8 cellular contexts compared by ENCODE assay signal in genomic region chr18:74951165-74951760, GRCh38.
DNase-seq lines count a peak whose midpoint lies in the region; ATAC-seq and TF ChIP-seq lines count a peak whose summit lies in the region.

No MANE protein-coding gene starts in this region.

- TF ChIP-seq POLR2A in breast epithelium (IDR thresholded peaks at IDR 0.05), result no peak

- peaks cover 24% of the 10 kb centered on the region for H3K4me1 Mint-ChIP-seq in activated CD4-positive, alpha-beta memory T cell treated with anti-CD3 and anti-CD28 coated beads for 36 hours (ENCODE audit: low read depth)
- H3K4me1 Mint-ChIP-seq in activated CD4-positive, alpha-beta memory T cell treated with anti-CD3 and anti-CD28 coated beads, Interleukin-2, amount 10 ng/mL, durations not matched to agents 7 days and 5 days, result peaks cover 20% of the 10 kb centered on the region

- H3K4me1 ChIP-seq in breast epithelium (no peaks in the 10 kb centered on the region), muscle layer of duodenum (ENCODE audit: control insufficient read depth in 1 of 2, insufficient read depth in 2 of 2, low read length in 2 of 2) (peaks cover 9 to 14% of the 10 kb centered on the region in 2 donors)

- H3K27ac ChIP-seq in breast epithelium (no peak overlapping the region), muscle layer of duodenum (ENCODE audit: low read length) (peak overlapping the region; percentile 54)

- CTCF ChIA-PET in activated CD4-positive, alpha-beta memory T cell treated with anti-CD3 and anti-CD28 coated beads for 36 hours (lab: Charles Lee), result interaction anchor here (0.6 to 0.8 kb wide), 2 partner anchors 232 to 400 kb away, joined by 3 to 4 read pairs; no protein-coding TSS in a partner anchor
- CTCF ChIA-PET in activated CD4-positive, alpha-beta memory T cell treated with anti-CD3 and anti-CD28 coated beads, Interleukin-2, amount 10 ng/mL, durations not matched to agents 7 days and 5 days (lab: Charles Lee), result interaction anchor here (0.9 kb wide), 1 partner anchor 527 kb away, joined by 3 read pairs; no protein-coding TSS in a partner anchor

- peak; percentile 74 for ATAC-seq in HG03460 (IDR thresholded peaks at IDR 0.05; ENCODE audit: unreplicated experiment)
- ATAC-seq in HG02840 (IDR thresholded peaks at IDR 0.05; ENCODE audit: low FRiP score, unreplicated experiment), result no peak

- no peak for TF ChIP-seq CTCF in breast epithelium (IDR thresholded peaks at IDR 0.05)

- peak overlapping the region; percentile 1 for H3K27ac Mint-ChIP-seq in activated CD4-positive, alpha-beta memory T cell treated with anti-CD3 and anti-CD28 coated beads for 36 hours
- H3K27ac Mint-ChIP-seq in activated CD4-positive, alpha-beta memory T cell treated with anti-CD3 and anti-CD28 coated beads, Interleukin-2, amount 10 ng/mL, durations not matched to agents 7 days and 5 days, result no peak overlapping the region

- no peaks in the 10 kb centered on the region for H3K27me3 Mint-ChIP-seq in activated CD4-positive, alpha-beta memory T cell treated with anti-CD3 and anti-CD28 coated beads for 36 hours
- no peaks in the 10 kb centered on the region for H3K27me3 Mint-ChIP-seq in activated CD4-positive, alpha-beta memory T cell treated with anti-CD3 and anti-CD28 coated beads, Interleukin-2, amount 10 ng/mL, durations not matched to agents 7 days and 5 days

- H3K9me3 ChIP-seq in breast epithelium (no peaks in the 10 kb centered on the region), muscle layer of duodenum (ENCODE audit: control insufficient read depth in 1 of 2, low read length in 2 of 2) (no peaks in the 10 kb centered on the region)

- H3K4me3 Mint-ChIP-seq in activated CD4-positive, alpha-beta memory T cell treated with anti-CD3 and anti-CD28 coated beads for 36 hours, result no peak overlapping the region
- no peak overlapping the region for H3K4me3 Mint-ChIP-seq in activated CD4-positive, alpha-beta memory T cell treated with anti-CD3 and anti-CD28 coated beads, Interleukin-2, amount 10 ng/mL, durations not matched to agents 7 days and 5 days

- intact Hi-C loops in activated CD4-positive, alpha-beta memory T cell treated with anti-CD3 and anti-CD28 coated beads for 36 hours (cut with micrococcal nuclease), result loop anchor here (2.0 kb wide), 1 partner anchor 44 kb away; no protein-coding TSS in a partner anchor
- intact Hi-C loops in breast epithelium (cut with DNase I; ENCODE audit: low total_unique reads), result no loop called here

- POLR2A ChIA-PET in activated CD4-positive, alpha-beta memory T cell treated with anti-CD3 and anti-CD28 coated beads for 36 hours (lab: Charles Lee), result no interaction called here
- POLR2A ChIA-PET in activated CD4-positive, alpha-beta memory T cell treated with anti-CD3 and anti-CD28 coated beads, Interleukin-2, amount 10 ng/mL, durations not matched to agents 7 days and 5 days (lab: Charles Lee), result no interaction called here

- H3K4me3 ChIP-seq in breast epithelium, result no peak overlapping the region
- no peak overlapping the region for H3K4me3 ChIP-seq in muscle layer of duodenum (ENCODE audit: low read depth in 1 of 2, low read length in 2 of 2)

- H3K36me3 Mint-ChIP-seq in activated CD4-positive, alpha-beta memory T cell treated with anti-CD3 and anti-CD28 coated beads for 36 hours, result no peaks in the 10 kb centered on the region
- no peaks in the 10 kb centered on the region for H3K36me3 Mint-ChIP-seq in activated CD4-positive, alpha-beta memory T cell treated with anti-CD3 and anti-CD28 coated beads, Interleukin-2, amount 10 ng/mL, durations not matched to agents 7 days and 5 days (ENCODE audit: low read depth)

- DNase-seq in activated CD4-positive, alpha-beta memory T cell treated with anti-CD3 and anti-CD28 coated beads for 36 hours, result peak; percentile 36
- DNase-seq in activated CD4-positive, alpha-beta memory T cell treated with anti-CD3 and anti-CD28 coated beads, Interleukin-2, amount 10 ng/mL, durations not matched to agents 7 days and 5 days, result no peak
- peak; percentile 35 to 68 for DNase-seq in breast epithelium (ENCODE audit: low spot score in 2 of 2)
- DNase-seq in COR-L47 (lab: John Stamatoyannopoulos, UW), result no peak
- no peak for DNase-seq in stimulated activated CD4-positive, alpha-beta T cell treated with anti-CD3 and anti-CD28 coated beads, Interleukin-2, amount 100 ng/mL, for 48 hours

- H3K9me3 Mint-ChIP-seq in activated CD4-positive, alpha-beta memory T cell treated with anti-CD3 and anti-CD28 coated beads for 36 hours, result no peaks in the 10 kb centered on the region
- H3K9me3 Mint-ChIP-seq in activated CD4-positive, alpha-beta memory T cell treated with anti-CD3 and anti-CD28 coated beads, Interleukin-2, amount 10 ng/mL, durations not matched to agents 7 days and 5 days, result no peaks in the 10 kb centered on the region

- no peaks in the 10 kb centered on the region for H3K36me3 ChIP-seq in breast epithelium
- H3K36me3 ChIP-seq in muscle layer of duodenum (ENCODE audit: control insufficient read depth in 1 of 2, insufficient read depth in 2 of 2, low read length in 2 of 2), result no peaks in the 10 kb centered on the region

- H3K27me3 ChIP-seq in breast epithelium, result no peaks in the 10 kb centered on the region
- no peaks in the 10 kb centered on the region for H3K27me3 ChIP-seq in muscle layer of duodenum (ENCODE audit: low read depth, low read length)

Comparison
In these comparisons a context has a peak if more than half of its experiments do, and no peak if none do; other contexts are left out.
1. DNase-seq: peak in activated CD4-positive, alpha-beta memory T cell treated with anti-CD3 and anti-CD28 coated beads for 36 hours (single experiment) and breast epithelium (2 of 2); none in activated CD4-positive, alpha-beta memory T cell treated with anti-CD3 and anti-CD28 coated beads, Interleukin-2, amount 10 ng/mL, durations not matched to agents 7 days and 5 days (single experiment), COR-L47 (single experiment) and stimulated activated CD4-positive, alpha-beta T cell treated with anti-CD3 and anti-CD28 coated beads, Interleukin-2, amount 100 ng/mL, for 48 hours (0 of 2).